1 cellular context compared by ENCODE assay signal in the genomic region with DNA sequence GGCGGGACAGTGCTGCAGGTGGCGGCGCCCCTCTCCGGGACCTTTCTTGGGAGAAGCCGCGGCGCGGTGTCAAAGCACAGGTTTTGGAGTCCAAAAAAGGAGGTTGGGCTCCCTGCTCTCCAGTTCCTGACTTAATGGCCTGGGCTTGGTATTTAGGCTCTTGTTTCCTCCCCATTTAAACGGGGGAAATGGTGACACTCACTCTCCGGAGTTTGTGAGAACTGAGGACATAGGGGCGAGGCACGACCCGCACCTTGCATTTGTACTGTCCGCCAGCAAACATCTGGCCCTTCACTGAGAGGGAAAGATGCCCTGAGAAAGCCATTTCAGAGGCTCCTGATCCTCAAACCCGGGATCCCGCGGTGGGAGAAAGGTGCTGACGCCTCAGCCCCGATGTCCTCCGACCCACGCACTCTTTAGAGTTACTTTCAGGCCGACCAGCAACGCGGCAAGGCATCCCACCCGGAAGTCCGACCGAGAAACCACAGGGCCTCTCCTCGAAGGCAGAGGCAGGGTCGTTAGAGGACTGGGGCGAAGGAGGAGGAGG.
TF ChIP-seq lines count a peak whose summit lies in the region.

No MANE protein-coding gene starts in this region.

TF ChIP-seq in K562, 482 proteins besides CTCF, POLR2A, EP300 and RAD21:
- TF ChIP-seq THRAP3 (IDR thresholded peaks at IDR 0.05; ENCODE audit: borderline replicate concordance), result peak; percentile 89; the same call in 1 of the 2 replicates
- TF ChIP-seq MCM7 (IDR thresholded peaks at IDR 0.05), result no peak
- peak; percentile 69; the same call in 1 of the 2 replicates for TF ChIP-seq MGA (IDR thresholded peaks at IDR 0.05)
- 0 out of 2 replicates have a peak, but pooled peaks have one; percentile 26 for TF ChIP-seq ZSCAN29 (IDR thresholded peaks at IDR 0.05)
- TF ChIP-seq SMARCB1 (IDR thresholded peaks at IDR 0.05; ENCODE audit: insufficient read length, low read depth), result no peak
- TF ChIP-seq, protein P1, sequence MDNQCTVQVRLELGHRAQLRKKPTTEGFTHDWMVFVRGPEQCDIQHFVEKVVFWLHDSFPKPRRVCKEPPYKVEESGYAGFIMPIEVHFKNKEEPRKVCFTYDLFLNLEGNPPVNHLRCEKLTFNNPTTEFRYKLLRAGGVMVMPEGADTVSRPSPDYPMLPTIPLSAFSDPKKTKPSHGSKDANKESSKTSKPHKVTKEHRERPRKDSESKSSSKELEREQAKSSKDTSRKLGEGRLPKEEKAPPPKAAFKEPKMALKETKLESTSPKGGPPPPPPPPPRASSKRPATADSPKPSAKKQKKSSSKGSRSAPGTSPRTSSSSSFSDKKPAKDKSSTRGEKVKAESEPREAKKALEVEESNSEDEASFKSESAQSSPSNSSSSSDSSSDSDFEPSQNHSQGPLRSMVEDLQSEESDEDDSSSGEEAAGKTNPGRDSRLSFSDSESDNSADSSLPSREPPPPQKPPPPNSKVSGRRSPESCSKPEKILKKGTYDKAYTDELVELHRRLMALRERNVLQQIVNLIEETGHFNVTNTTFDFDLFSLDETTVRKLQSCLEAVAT (IDR thresholded peaks at IDR 0.05), result peak in 1 of 2 experiments; percentile 91; a peak in 2 of 4 replicates
- 0 out of 4 replicates have a peak, but pooled peaks of 1 of the 2 experiments have one; percentile 0 for TF ChIP-seq NRF1 (conservative IDR thresholded peaks at IDR 0.05 in 1 of 2, IDR thresholded peaks at IDR 0.05 in 1 of 2)
- TF ChIP-seq ZSCAN32 (CRISPR knock-in tag; IDR thresholded peaks at IDR 0.05), result 0 out of 2 replicates have a peak, but pooled peaks have one; percentile 16
- TF ChIP-seq PHF8 (IDR thresholded peaks at IDR 0.05; ENCODE audit: borderline replicate concordance, low read length), result peak; percentile 27; the same call in 1 of the 2 replicates
- no peak for TF ChIP-seq TARDBP (IDR thresholded peaks at IDR 0.05)
- TF ChIP-seq, protein P2, sequence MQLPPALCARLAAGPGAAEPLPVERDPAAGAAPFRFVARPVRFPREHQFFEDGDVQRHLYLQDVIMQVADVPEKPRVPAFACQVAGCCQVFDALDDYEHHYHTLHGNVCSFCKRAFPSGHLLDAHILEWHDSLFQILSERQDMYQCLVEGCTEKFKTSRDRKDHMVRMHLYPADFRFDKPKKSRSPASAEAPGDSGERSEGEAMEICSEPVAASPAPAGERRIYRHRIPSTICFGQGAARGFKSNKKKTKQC (CRISPR knock-in tag; IDR thresholded peaks at IDR 0.05), result 0 out of 2 replicates have a peak, but pooled peaks have one; percentile 5
- TF ChIP-seq ZNF766 (CRISPR knock-in tag; conservative IDR thresholded peaks at IDR 0.05), result 0 out of 2 replicates have a peak, but pooled peaks have one; percentile 19
- 0 out of 2 replicates have a peak, but pooled peaks have one; percentile 8 for TF ChIP-seq MEF2D (tag; conservative IDR thresholded peaks at IDR 0.05; ENCODE audit: low read depth)
- peak; percentile 45 for TF ChIP-seq ZNF592 (IDR thresholded peaks at IDR 0.05)
- no peak for TF ChIP-seq IFI16 (CRISPR knock-in tag; IDR thresholded peaks at IDR 0.05)
- TF ChIP-seq KDM1A (IDR thresholded peaks at IDR 0.05), result peak in 1 of 2 experiments; percentile 27; a peak in 1 of 4 replicates
- no peak for TF ChIP-seq BDP1 (IDR thresholded peaks at IDR 0.05; ENCODE audit: insufficient read depth, insufficient read length)
- TF ChIP-seq RHOXF2B (CRISPR knock-in tag; conservative IDR thresholded peaks at IDR 0.05), result no peak
- 0 out of 2 replicates have a peak, but pooled peaks have one; percentile 20 for TF ChIP-seq MECOM (CRISPR knock-in tag; IDR thresholded peaks at IDR 0.05)
- TF ChIP-seq, protein P3, sequence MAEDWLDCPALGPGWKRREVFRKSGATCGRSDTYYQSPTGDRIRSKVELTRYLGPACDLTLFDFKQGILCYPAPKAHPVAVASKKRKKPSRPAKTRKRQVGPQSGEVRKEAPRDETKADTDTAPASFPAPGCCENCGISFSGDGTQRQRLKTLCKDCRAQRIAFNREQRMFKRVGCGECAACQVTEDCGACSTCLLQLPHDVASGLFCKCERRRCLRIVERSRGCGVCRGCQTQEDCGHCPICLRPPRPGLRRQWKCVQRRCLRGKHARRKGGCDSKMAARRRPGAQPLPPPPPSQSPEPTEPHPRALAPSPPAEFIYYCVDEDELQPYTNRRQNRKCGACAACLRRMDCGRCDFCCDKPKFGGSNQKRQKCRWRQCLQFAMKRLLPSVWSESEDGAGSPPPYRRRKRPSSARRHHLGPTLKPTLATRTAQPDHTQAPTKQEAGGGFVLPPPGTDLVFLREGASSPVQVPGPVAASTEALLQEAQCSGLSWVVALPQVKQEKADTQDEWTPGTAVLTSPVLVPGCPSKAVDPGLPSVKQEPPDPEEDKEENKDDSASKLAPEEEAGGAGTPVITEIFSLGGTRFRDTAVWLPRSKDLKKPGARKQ (CRISPR knock-in tag; IDR thresholded peaks at IDR 0.05), result 0 out of 2 replicates have a peak, but pooled peaks have one; percentile 43
- TF ChIP-seq, protein P4, sequence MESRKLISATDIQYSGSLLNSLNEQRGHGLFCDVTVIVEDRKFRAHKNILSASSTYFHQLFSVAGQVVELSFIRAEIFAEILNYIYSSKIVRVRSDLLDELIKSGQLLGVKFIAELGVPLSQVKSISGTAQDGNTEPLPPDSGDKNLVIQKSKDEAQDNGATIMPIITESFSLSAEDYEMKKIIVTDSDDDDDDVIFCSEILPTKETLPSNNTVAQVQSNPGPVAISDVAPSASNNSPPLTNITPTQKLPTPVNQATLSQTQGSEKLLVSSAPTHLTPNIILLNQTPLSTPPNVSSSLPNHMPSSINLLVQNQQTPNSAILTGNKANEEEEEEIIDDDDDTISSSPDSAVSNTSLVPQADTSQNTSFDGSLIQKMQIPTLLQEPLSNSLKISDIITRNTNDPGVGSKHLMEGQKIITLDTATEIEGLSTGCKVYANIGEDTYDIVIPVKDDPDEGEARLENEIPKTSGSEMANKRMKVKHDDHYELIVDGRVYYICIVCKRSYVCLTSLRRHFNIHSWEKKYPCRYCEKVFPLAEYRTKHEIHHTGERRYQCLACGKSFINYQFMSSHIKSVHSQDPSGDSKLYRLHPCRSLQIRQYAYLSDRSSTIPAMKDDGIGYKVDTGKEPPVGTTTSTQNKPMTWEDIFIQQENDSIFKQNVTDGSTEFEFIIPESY (CRISPR knock-in tag; IDR thresholded peaks at IDR 0.05), result peak; percentile 51; the same call in 1 of the 2 replicates
- TF ChIP-seq, protein P5, sequence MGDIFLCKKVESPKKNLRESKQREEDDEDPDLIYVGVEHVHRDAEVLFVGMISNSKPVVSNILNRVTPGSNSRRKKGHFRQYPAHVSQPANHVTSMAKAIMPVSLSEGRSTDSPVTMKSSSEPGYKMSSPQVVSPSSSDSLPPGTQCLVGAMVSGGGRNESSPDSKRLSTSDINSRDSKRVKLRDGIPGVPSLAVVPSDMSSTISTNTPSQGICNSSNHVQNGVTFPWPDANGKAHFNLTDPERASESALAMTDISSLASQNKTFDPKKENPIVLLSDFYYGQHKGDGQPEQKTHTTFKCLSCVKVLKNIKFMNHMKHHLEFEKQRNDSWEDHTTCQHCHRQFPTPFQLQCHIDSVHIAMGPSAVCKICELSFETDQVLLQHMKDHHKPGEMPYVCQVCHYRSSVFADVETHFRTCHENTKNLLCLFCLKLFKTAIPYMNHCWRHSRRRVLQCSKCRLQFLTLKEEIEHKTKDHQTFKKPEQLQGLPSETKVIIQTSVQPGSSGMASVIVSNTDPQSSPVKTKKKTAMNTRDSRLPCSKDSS (IDR thresholded peaks at IDR 0.05; ENCODE audit: low read depth, partially characterized antibody), result no peak
